In the genomic region with DNA sequence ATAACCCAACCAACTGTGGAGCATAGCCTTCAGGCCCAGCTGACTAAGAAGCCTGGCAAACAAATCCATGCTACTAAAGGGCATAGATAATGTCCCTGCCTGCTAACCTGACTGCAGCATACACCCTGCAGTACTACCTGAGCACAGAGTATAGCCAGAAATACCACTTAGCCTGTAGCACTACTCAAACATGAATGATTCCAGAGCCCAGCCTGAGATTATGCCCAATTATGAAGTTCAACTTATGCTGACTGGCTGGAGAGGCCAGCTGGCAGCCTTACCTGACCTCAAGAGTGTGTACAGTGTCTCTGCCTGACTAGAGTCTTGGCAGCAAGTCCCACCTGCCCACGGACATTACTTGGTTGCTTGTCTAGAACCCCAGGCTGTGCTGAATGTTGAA, we compare ENCODE assay signal across 20 cellular contexts.
"Had no signal": no experiment of that assay in that cellular context is flagged by ENCODE, and none has a peak within 500 bp of the region (broad histone marks: within the 10 kb centered on the region; RNA-seq: fewer than 3 reads in every experiment).

No MANE protein-coding gene starts in this region.

- H3K27ac ChIP-seq: colonic mucosa, esophagus squamous epithelium, gastroesophageal sphincter, left ventricle myocardium inferior, parathyroid adenoma, psoas muscle, right lobe of liver, tibial artery had no signal

- H3K36me3 ChIP-seq: colonic mucosa, esophagus squamous epithelium, gastroesophageal sphincter, left ventricle myocardium inferior, right lobe of liver, tibial artery had no signal

- H3K27ac Mint-ChIP-seq: nephron progenitor cell; stimulated activated memory B cell treated with anti-CD40 and anti-IgM and Interleukin-4, amounts not matched to agents 10 μg/mL and 1 μg/mL and 100 μg/mL, for 72 hours; stimulated activated naive CD8-positive, alpha-beta T cell treated with anti-CD3 and anti-CD28 coated beads, Interleukin-15, Interleukin-2, amounts not matched to agents 100 ng/mL and 50 ng/mL, for 24 hours had no signal

- H3K27me3 Mint-ChIP-seq: naive thymus-derived CD4-positive, alpha-beta T cell; stimulated activated memory B cell treated with anti-CD40 and anti-IgM and Interleukin-4, amounts not matched to agents 10 μg/mL and 1 μg/mL and 100 μg/mL, for 72 hours; stimulated activated naive CD8-positive, alpha-beta T cell treated with anti-CD3 and anti-CD28 coated beads, Interleukin-15, Interleukin-2, amounts not matched to agents 100 ng/mL and 50 ng/mL, for 24 hours had no signal

- ATAC-seq: gastroesophageal sphincter; naive thymus-derived CD4-positive, alpha-beta T cell; psoas muscle; right lobe of liver; stimulated activated memory B cell treated with anti-CD40 and anti-IgM and Interleukin-4, amounts not matched to agents 10 μg/mL and 1 μg/mL and 100 μg/mL, for 72 hours had no signal

- H3K9me3 Mint-ChIP-seq: nephron progenitor cell; stimulated activated memory B cell treated with anti-CD40 and anti-IgM and Interleukin-4, amounts not matched to agents 10 μg/mL and 1 μg/mL and 100 μg/mL, for 72 hours; stimulated activated naive CD8-positive, alpha-beta T cell treated with anti-CD3 and anti-CD28 coated beads, Interleukin-15, Interleukin-2, amounts not matched to agents 100 ng/mL and 50 ng/mL, for 24 hours had no signal

- H3K79me2 ChIP-seq: parathyroid adenoma had no signal

- H3K4me3 Mint-ChIP-seq: naive thymus-derived CD4-positive, alpha-beta T cell; nephron progenitor cell; stimulated activated memory B cell treated with anti-CD40 and anti-IgM and Interleukin-4, amounts not matched to agents 10 μg/mL and 1 μg/mL and 100 μg/mL, for 72 hours; stimulated activated naive CD8-positive, alpha-beta T cell treated with anti-CD3 and anti-CD28 coated beads, Interleukin-15, Interleukin-2, amounts not matched to agents 100 ng/mL and 50 ng/mL, for 24 hours had no signal

- H3K9me3 ChIP-seq: colonic mucosa, esophagus squamous epithelium, gastroesophageal sphincter, psoas muscle, right lobe of liver, tibial artery had no signal

- H2AFZ ChIP-seq: parathyroid adenoma had no signal

- H3K4me1 ChIP-seq: colonic mucosa, esophagus squamous epithelium, gastroesophageal sphincter, left ventricle myocardium inferior, parathyroid adenoma, psoas muscle, right lobe of liver, tibial artery had no signal

- H3K4me3 ChIP-seq: colonic mucosa, esophagus squamous epithelium, gastroesophageal sphincter, left ventricle myocardium inferior, psoas muscle, right lobe of liver, tibial artery had no signal

- H3K36me3 Mint-ChIP-seq: naive thymus-derived CD4-positive, alpha-beta T cell; stimulated activated memory B cell treated with anti-CD40 and anti-IgM and Interleukin-4, amounts not matched to agents 10 μg/mL and 1 μg/mL and 100 μg/mL, for 72 hours had no signal

- DNase-seq: colonic mucosa; dermis blood vessel endothelial cell; esophagus squamous epithelium; foreskin fibroblast; glutamatergic neuron; islet precursor cell; left ventricle myocardium inferior; mammary epithelial cell; naive thymus-derived CD4-positive, alpha-beta T cell; nephron progenitor cell; psoas muscle; retina; right lobe of liver; stimulated activated CD4-positive, alpha-beta T cell treated with anti-CD3 and anti-CD28 coated beads, Interleukin-1b, Interleukin-23, amount 100 ng/mL, for 48 hours; stimulated activated CD4-positive, alpha-beta T cell treated with anti-CD3 and anti-CD28 coated beads, Interleukin-4, amount 100 ng/mL, for 24 hours; tibial artery had no signal

- H3K9ac ChIP-seq: parathyroid adenoma had no signal

- H3K27me3 ChIP-seq: colonic mucosa, esophagus squamous epithelium, gastroesophageal sphincter, right lobe of liver, tibial artery had no signal

- H3K4me1 Mint-ChIP-seq: naive thymus-derived CD4-positive, alpha-beta T cell; nephron progenitor cell; stimulated activated memory B cell treated with anti-CD40 and anti-IgM and Interleukin-4, amounts not matched to agents 10 μg/mL and 1 μg/mL and 100 μg/mL, for 72 hours had no signal
